8 cellular contexts compared by ENCODE assay signal in genomic region chr16:89972244-89973234, GRCh38. TPM values are rescaled to one million over a fixed set of nuclear protein-coding genes. Genes with fewer than 3 reads are reported as not detected.
DNase-seq lines count a peak whose midpoint lies in the region; ATAC-seq and TF ChIP-seq lines count a peak whose summit lies in the region.

No MANE protein-coding gene starts in this region.

- peak overlapping the region; percentile 94 for H4K8ac ChIP-seq in mesendoderm (ENCODE audit: low read depth, low read length)

- peak; percentile 76 to 93 (median 88) for DNase-seq in CD4-positive, alpha-beta T cell
- DNase-seq in NK-92 (lab: John Stamatoyannopoulos, UW; ENCODE audit: unreplicated experiment) = peak; percentile 32
- DNase-seq in activated CD8-positive, alpha-beta memory T cell treated with anti-CD3 and anti-CD28 coated beads for 24 hours = peak; percentile 97
- peak; percentile 84 to 88 (median 86) for DNase-seq in effector memory CD8-positive, alpha-beta T cell
- peak; percentile 94 for DNase-seq in mesendoderm
- DNase-seq in stimulated activated CD8-positive, alpha-beta memory T cell treated with anti-CD3 and anti-CD28 coated beads, Interleukin-12 subunit alpha, Interleukin-12 subunit beta, amount 100 ng/mL, for 24 hours (ENCODE audit: extremely low read depth) = peak; percentile 85

- H3K9ac ChIP-seq in mesendoderm (ENCODE audit: low read length) = peak overlapping the region; percentile 77

- peak overlapping the region; percentile 76 for H3K4ac ChIP-seq in mesendoderm (ENCODE audit: low read depth, low read length)

- CTCF ChIA-PET in CD4-positive, alpha-beta T cell (lab: Charles Lee) = no interaction called here

- peak overlapping the region; percentile 94 for H3K18ac ChIP-seq in mesendoderm (ENCODE audit: low read length)

- H2BK120ac ChIP-seq in mesendoderm (ENCODE audit: low read depth, low read length) = no peak overlapping the region

- H3K4me1 Mint-ChIP-seq in CD4-positive, alpha-beta T cell (ENCODE audit: low read depth) = peaks cover 35% of the 10 kb centered on the region
- H3K4me1 Mint-ChIP-seq in effector memory CD8-positive, alpha-beta T cell (ENCODE audit: low read depth in 2 of 2) = peaks cover 13 to 17% of the 10 kb centered on the region in 2 donors

- peaks cover 7% of the 10 kb centered on the region for H3K4me1 ChIP-seq in mesendoderm (ENCODE audit: control insufficient read depth, low read depth, low read length)

- peaks cover 9% of the 10 kb centered on the region for H3K36me3 Mint-ChIP-seq in CD4-positive, alpha-beta T cell (ENCODE audit: low read depth)
- peaks cover 17% of the 10 kb centered on the region for H3K36me3 Mint-ChIP-seq in effector memory CD8-positive, alpha-beta T cell (ENCODE audit: insufficient read depth)

- peak overlapping the region; percentile 93 for H2BK5ac ChIP-seq in mesendoderm (ENCODE audit: low read length)

- H3K36me3 ChIP-seq in mesendoderm (ENCODE audit: control insufficient read depth, insufficient read depth, low read length) = peaks cover 2% of the 10 kb centered on the region

- H3K27me3 ChIP-seq in CD4-positive, alpha-beta T cell (ENCODE audit: control insufficient read depth, insufficient read depth, low read length) = no peaks in the 10 kb centered on the region
- H3K27me3 ChIP-seq in mesendoderm (ENCODE audit: insufficient read depth, low read length, poor library complexity) = no peaks in the 10 kb centered on the region

- POLR2A ChIA-PET in CD4-positive, alpha-beta T cell (lab: Charles Lee) = interaction anchor here (0.6 to 2.8 kb wide), 4 partner anchors 11 to 99 kb away, joined by 3 to 13 read pairs (median 3); partner anchors contain the start of gene TCF25

- WGBS in mesendoderm (ENCODE audit: extremely low coverage, insufficient coverage, low lambda C conversion rate) = no CpG with 5 or more reads among the region's 104 CpGs

- H3K27ac Mint-ChIP-seq in CD4-positive, alpha-beta T cell = peak overlapping the region; percentile 96
- H3K27ac Mint-ChIP-seq in effector memory CD8-positive, alpha-beta T cell = peak overlapping the region; percentile 97 to 98

- H2BK15ac ChIP-seq in mesendoderm (replicated peaks; ENCODE audit: low read depth) = no peak overlapping the region

- H3K79me1 ChIP-seq in mesendoderm (ENCODE audit: low read length) = peaks cover 26% of the 10 kb centered on the region

- no peak overlapping the region for H2AK5ac ChIP-seq in mesendoderm (ENCODE audit: low read length)

- peak overlapping the region; percentile 35 for H3K4me2 ChIP-seq in mesendoderm (ENCODE audit: low read length)

- H3K9me3 ChIP-seq in CD4-positive, alpha-beta T cell (ENCODE audit: control insufficient read depth, low read length) = no peaks in the 10 kb centered on the region

- ATAC-seq in CD4-positive, alpha-beta T cell (ENCODE audit: poor library complexity) = peak; percentile 94
- peak; percentile 82 for ATAC-seq in GM19395 (IDR thresholded peaks at IDR 0.05; ENCODE audit: unreplicated experiment)
- ATAC-seq in HG03521 (IDR thresholded peaks at IDR 0.05; ENCODE audit: unreplicated experiment) = peak; percentile 84
- peak; percentile 88 for ATAC-seq in effector memory CD8-positive, alpha-beta T cell (replicated peaks)

- H3K79me2 ChIP-seq in mesendoderm (ENCODE audit: control insufficient read depth, insufficient read depth, low read length) = peaks cover 27% of the 10 kb centered on the region

- peak overlapping the region; percentile 100 for H3K4me3 Mint-ChIP-seq in CD4-positive, alpha-beta T cell
- peak overlapping the region; percentile 99 to 100 for H3K4me3 Mint-ChIP-seq in effector memory CD8-positive, alpha-beta T cell

- peak overlapping the region; percentile 87 for H3K23ac ChIP-seq in mesendoderm (ENCODE audit: low read length)

- H3K9me3 Mint-ChIP-seq in CD4-positive, alpha-beta T cell = no peaks in the 10 kb centered on the region
- no peaks in the 10 kb centered on the region for H3K9me3 Mint-ChIP-seq in effector memory CD8-positive, alpha-beta T cell

- peak overlapping the region; percentile 99 for H3K4me3 ChIP-seq in mesendoderm (ENCODE audit: low read length)

- H3K27ac ChIP-seq in CD4-positive, alpha-beta T cell (ENCODE audit: low read depth, low read length) = peak overlapping the region; percentile 63
- H3K27ac ChIP-seq in mesendoderm (ENCODE audit: low read depth, low read length) = peak overlapping the region; percentile 94

- TF ChIP-seq CTCF in CD4-positive, alpha-beta T cell (IDR thresholded peaks at IDR 0.05) = no peak

- no peaks in the 10 kb centered on the region for H3K27me3 Mint-ChIP-seq in CD4-positive, alpha-beta T cell
- no peaks in the 10 kb centered on the region for H3K27me3 Mint-ChIP-seq in effector memory CD8-positive, alpha-beta T cell

- peak overlapping the region; percentile 100 for H3K56ac ChIP-seq in mesendoderm (ENCODE audit: low read length)

- intact Hi-C loops in CD4-positive, alpha-beta T cell (cut with DNase I, micrococcal nuclease) = loop anchor here in 1 of 2 experiments (1.0 to 10.0 kb wide), 4 partner anchors 24 to 1268 kb away; partner anchors contain the start of genes CTU2, DEF8, FANCA and RNF166

- no peak overlapping the region for H4K5ac ChIP-seq in mesendoderm (ENCODE audit: low read length)

RNA-seq across cellular contexts. Expression of gene DEF8, which starts 24.0 kb away (rescaled TPM):
- 10 to 100 TPM; 30.7 to 36.3 TPM for total RNA-seq in CD4-positive, alpha-beta T cell
- 43.6 TPM for polyA plus RNA-seq in mesendoderm (2013, experiment 1 of 2)
- polyA plus RNA-seq in mesendoderm (2013, experiment 2 of 2) = 44.8 TPM

RNA-seq across cellular contexts. Expression of gene DBNDD1, which starts 46.7 kb away (rescaled TPM):
- total RNA-seq in CD4-positive, alpha-beta T cell = 1 to 10 TPM; 2.6 to 2.8 TPM
- polyA plus RNA-seq in mesendoderm (2013, experiment 1 of 2) = 28.4 TPM
- polyA plus RNA-seq in mesendoderm (2013, experiment 2 of 2) = 30.0 TPM

RNA-seq across cellular contexts. Expression of gene TUBB3, which starts 49.4 kb away (rescaled TPM):
- total RNA-seq in CD4-positive, alpha-beta T cell = under 1 TPM; 0.78 to 0.88 TPM
- polyA plus RNA-seq in mesendoderm (2013, experiment 1 of 2) = 96.5 TPM
- 103 TPM for polyA plus RNA-seq in mesendoderm (2013, experiment 2 of 2)

RNA-seq across cellular contexts. Expression of gene MC1R, which starts 53.9 kb away (rescaled TPM):
- 1 to 10 TPM; 6.7 to 6.9 TPM for total RNA-seq in CD4-positive, alpha-beta T cell
- polyA plus RNA-seq in mesendoderm (2013, experiment 1 of 2) = 1.2 TPM
- polyA plus RNA-seq in mesendoderm (2013, experiment 2 of 2) = 0.98 TPM

Comparison
In these comparisons a context has a peak if more than half of its experiments do, and no peak if none do; other contexts are left out.
1. Peak in every context shown above with its lines: DNase-seq, ATAC-seq, H3K4me3 ChIP-seq and H3K27ac ChIP-seq.
2. DNase-seq: peak in every context shown above with its lines; median percentile 97 in activated CD8-positive, alpha-beta memory T cell treated with anti-CD3 and anti-CD28 coated beads for 24 hours; 94 in mesendoderm; 88 in CD4-positive, alpha-beta T cell; 86 in effector memory CD8-positive, alpha-beta T cell; 85 in stimulated activated CD8-positive, alpha-beta memory T cell treated with anti-CD3 and anti-CD28 coated beads, Interleukin-12 subunit alpha, Interleukin-12 subunit beta, amount 100 ng/mL, for 24 hours; 32 in NK-92.